Comparison of ENCODE assay signal across 10 cellular contexts in genomic region chr11:124875401-124875800, GRCh38. TPM values are rescaled to one million over a fixed set of nuclear protein-coding genes. Genes with fewer than 3 reads are reported as not detected.
DNase-seq lines count a peak whose midpoint lies in the region; ATAC-seq and TF ChIP-seq lines count a peak whose summit lies in the region.
"Had no signal": no experiment of that assay in that cellular context is flagged by ENCODE, and none has a peak within 500 bp of the region (broad histone marks: within the 10 kb centered on the region; RNA-seq: fewer than 3 reads in every experiment).

No MANE protein-coding gene starts in this region.

- no peak overlapping the region for H3K27ac Mint-ChIP-seq in IgD-negative memory B cell
- no peak overlapping the region for H3K27ac Mint-ChIP-seq in nephron

- no peak for ATAC-seq in esophagus mucosa
- no peak for ATAC-seq in GM21390 (IDR thresholded peaks at IDR 0.05; ENCODE audit: unreplicated experiment)

- peaks cover 13% of the 10 kb centered on the region for H3K27me3 ChIP-seq in BLaER1

- H3K27me3 Mint-ChIP-seq in IgD-negative memory B cell (peaks cover 33% of the 10 kb centered on the region), nephron (ENCODE audit: low read depth) (peaks cover 61% of the 10 kb centered on the region)

- H3K27ac ChIP-seq in BLaER1 (no peak overlapping the region), cingulate gyrus (ENCODE audit: low read depth, low read length) (peak overlapping the region; percentile 92)

- H3K36me3 ChIP-seq in BLaER1 = no peaks in the 10 kb centered on the region

- H3K9me3 Mint-ChIP-seq in IgD-negative memory B cell (peaks cover 0 to 6% (median 0%) of the 10 kb centered on the region in 3 donors), nephron (no peaks in the 10 kb centered on the region)

- peaks cover 42% of the 10 kb centered on the region for H3K4me1 ChIP-seq in BLaER1

- peak overlapping the region; percentile 88 for H3K4me2 ChIP-seq in BLaER1

- H3K4me3 Mint-ChIP-seq in IgD-negative memory B cell (peak overlapping the region; percentile 4 to 69 (median 48)), nephron (peak overlapping the region; percentile 74 to 85 (median 81))

- H3K4me1 Mint-ChIP-seq in IgD-negative memory B cell (peaks cover 0 to 10% (median 9%) of the 10 kb centered on the region in 3 donors), nephron (no peaks in the 10 kb centered on the region)

- H3K36me3 Mint-ChIP-seq in IgD-negative memory B cell (no peaks in the 10 kb centered on the region), nephron (ENCODE audit: low read depth) (no peaks in the 10 kb centered on the region)

- H3K9me3 ChIP-seq in BLaER1 = no peaks in the 10 kb centered on the region

- H3K9ac ChIP-seq in BLaER1 = no peak overlapping the region

- H3K4me3 ChIP-seq in BLaER1 = 0 out of 2 replicates have a peak overlapping the region, but pooled peaks have one; percentile 68

- no peaks in the 10 kb centered on the region for H4K20me1 ChIP-seq in BLaER1

- DNase-seq in superior temporal gyrus (ENCODE audit: extremely low spot score) (no peak), NCI-H1436 (lab: John Stamatoyannopoulos, UW) (no peak)

- no peak for TF ChIP-seq CTCF in nephron (IDR thresholded peaks at IDR 0.05; ENCODE audit: unreplicated experiment in 3 of 3)

RNA-seq across cellular contexts. Expression of gene ROBO3, which starts 10.2 kb away (rescaled TPM):
- not detected for polyA plus RNA-seq in IgD-negative memory B cell
- 2.6 TPM for total RNA-seq in esophagus mucosa

RNA-seq across cellular contexts. Expression of gene ROBO4, which starts 22.3 kb away (rescaled TPM):
- polyA plus RNA-seq in IgD-negative memory B cell = not detected
- 2.3 TPM for total RNA-seq in esophagus mucosa
- total RNA-seq: HT-29 had no signal

RNA-seq across cellular contexts. Expression of gene HEPN1, which starts 43.6 kb away (rescaled TPM):
- polyA plus RNA-seq in IgD-negative memory B cell = not detected
- not detected for total RNA-seq in esophagus mucosa
- total RNA-seq: HT-29, occipital lobe had no signal
